8 cellular contexts compared by ENCODE assay signal in the genomic region with DNA sequence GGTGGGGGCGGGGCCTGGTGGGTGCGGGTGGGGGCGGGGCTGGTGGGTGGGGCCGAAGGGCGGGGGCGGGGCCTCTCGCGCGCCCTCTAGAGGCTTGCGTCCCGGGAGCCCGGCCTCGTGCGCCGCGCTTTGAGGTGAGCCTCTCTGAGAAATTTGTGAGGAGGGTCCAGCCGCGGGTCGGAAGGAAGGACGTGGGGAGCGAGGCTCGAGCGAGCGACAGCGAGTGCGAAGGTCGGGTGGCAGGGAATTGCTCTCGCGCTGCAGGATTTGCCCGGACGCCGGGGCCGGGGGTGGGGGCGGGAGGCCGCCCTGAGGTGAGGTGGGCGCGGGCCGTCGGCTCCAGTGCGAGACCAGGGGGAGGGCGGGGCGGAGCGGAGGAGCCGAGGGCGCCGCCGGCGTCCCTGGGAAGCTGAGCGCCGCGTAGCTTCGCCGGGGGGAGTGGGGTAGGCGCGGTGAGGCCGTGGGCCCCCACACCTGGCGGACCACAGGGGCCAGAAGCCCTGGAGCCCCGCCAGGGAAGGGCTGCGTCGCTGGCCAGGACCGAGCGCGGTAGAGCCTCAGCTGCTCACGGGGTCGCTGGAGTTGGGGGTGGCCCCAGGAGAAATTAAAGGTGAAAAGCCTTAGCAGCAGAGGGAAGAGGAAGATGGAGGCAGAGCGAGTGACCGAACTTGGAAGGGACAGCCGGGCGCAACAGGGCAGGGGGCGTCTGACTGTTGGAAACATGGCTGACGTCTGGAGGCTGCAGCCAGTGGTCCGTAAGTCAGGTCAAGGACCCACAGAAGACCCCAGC. TPM values are rescaled to one million over a fixed set of nuclear protein-coding genes. Genes with fewer than 3 reads are reported as not detected.
DNase-seq lines count a peak whose midpoint lies in the region; ATAC-seq and TF ChIP-seq lines count a peak whose summit lies in the region.

No MANE protein-coding gene starts in this region.

- peak; percentile 79 for TF ChIP-seq CTCF in RWPE2 (IDR thresholded peaks at IDR 0.05; ENCODE audit: poor library complexity, severe bottlenecking)

- H3K4me1 ChIP-seq in RWPE2 (ENCODE audit: insufficient read depth, poor library complexity, severe bottlenecking) = peaks cover 19% of the 10 kb centered on the region
- peaks cover 5% of the 10 kb centered on the region for H3K4me1 ChIP-seq in ectodermal cell (ENCODE audit: control insufficient read depth, insufficient read depth, low read length)
- peaks cover 24% of the 10 kb centered on the region for H3K4me1 ChIP-seq in muscle layer of colon (ENCODE audit: insufficient read depth, low read length)

- H3K9me3 ChIP-seq in RWPE2 (ENCODE audit: severe bottlenecking) = no peaks in the 10 kb centered on the region
- peaks cover 5% of the 10 kb centered on the region for H3K9me3 ChIP-seq in ectodermal cell (ENCODE audit: control insufficient read depth, low read length)
- H3K9me3 ChIP-seq in muscle layer of colon (ENCODE audit: low read length) = no peaks in the 10 kb centered on the region

- ATAC-seq in HG03432 (IDR thresholded peaks at IDR 0.05; ENCODE audit: unreplicated experiment) = peak; percentile 30
- ATAC-seq in RWPE2 (ENCODE audit: low read depth) = peak; percentile 22

- H3K4me3 ChIP-seq in RWPE2 (ENCODE audit: severe bottlenecking) (peak overlapping the region; percentile 63), ectodermal cell (ENCODE audit: insufficient read depth, low read depth, low read length) (peak overlapping the region; percentile 36), muscle layer of colon (ENCODE audit: low read depth in 1 of 2, low read length in 2 of 2) (peak overlapping the region; percentile 46 to 63)

- H3K9ac ChIP-seq in muscle layer of colon (ENCODE audit: low read length) = no peak overlapping the region

- peak; percentile 55 for TF ChIP-seq POLR2A in GM19099 (IDR thresholded peaks at IDR 0.05; ENCODE audit: extremely low read depth, insufficient read length, low read depth)

- H3K27me3 ChIP-seq in RWPE2 (ENCODE audit: insufficient read depth, poor library complexity, severe bottlenecking) (no peaks in the 10 kb centered on the region), ectodermal cell (ENCODE audit: control insufficient read depth, insufficient read depth, low read length, poor library complexity, severe bottlenecking) (no peaks in the 10 kb centered on the region), muscle layer of colon (ENCODE audit: control insufficient read depth in 1 of 2, insufficient read depth in 2 of 2, low read length in 2 of 2) (no peaks in the 10 kb centered on the region)

- WGBS in ectodermal cell, 2 experiments = 9% methylated on average over 69 of the region's 72 CpGs

- H3K36me3 ChIP-seq in RWPE2 (ENCODE audit: low read depth) = peaks cover 43% of the 10 kb centered on the region
- peaks cover 39% of the 10 kb centered on the region for H3K36me3 ChIP-seq in ectodermal cell (ENCODE audit: control insufficient read depth, insufficient read depth, low read length)
- H3K36me3 ChIP-seq in muscle layer of colon (ENCODE audit: insufficient read depth, low read length) = peaks cover 6% of the 10 kb centered on the region

- DNase-seq in COR-L47 (lab: John Stamatoyannopoulos, UW) = peak; percentile 41
- peak; percentile 56 for DNase-seq in RWPE2 (ENCODE audit: low spot score)
- DNase-seq in HK-2 (ENCODE audit: unreplicated experiment) = no peak
- no peak for DNase-seq in SKM-1 treated with dmso at 0.1 percent for 144 hours (lab: John Stamatoyannopoulos, UW; ENCODE audit: unreplicated experiment)

- H3K27ac ChIP-seq in RWPE2 (ENCODE audit: poor library complexity, severe bottlenecking) (peak overlapping the region; percentile 56), ectodermal cell (ENCODE audit: insufficient read depth, low read depth, low read length, poor library complexity, severe bottlenecking) (no peak overlapping the region), muscle layer of colon (ENCODE audit: low read depth, low read length) (peak overlapping the region; percentile 21)

RNA-seq across cellular contexts. Expression of gene LSS, which starts 0.8 kb away (rescaled TPM):
- polyA plus RNA-seq in ectodermal cell (2013, experiment 1 of 4) = 65.6 TPM
- 66.0 TPM for polyA plus RNA-seq in ectodermal cell (2013, experiment 2 of 4)
- polyA plus RNA-seq in ectodermal cell (2013, experiment 3 of 4) = 34.4 TPM
- polyA plus RNA-seq in ectodermal cell (2013, experiment 4 of 4) = 36.4 TPM

RNA-seq across cellular contexts. Expression of gene SPATC1L, which starts 45.1 kb away (rescaled TPM):
- 36.7 TPM for polyA plus RNA-seq in ectodermal cell (2013, experiment 1 of 4)
- polyA plus RNA-seq in ectodermal cell (2013, experiment 2 of 4) = 31.1 TPM
- polyA plus RNA-seq in ectodermal cell (2013, experiment 3 of 4) = 29.4 TPM
- polyA plus RNA-seq in ectodermal cell (2013, experiment 4 of 4) = 32.6 TPM

RNA-seq across cellular contexts. Expression of gene MCM3AP, which starts 56.1 kb away (rescaled TPM):
- polyA plus RNA-seq in ectodermal cell (2013, experiment 1 of 4) = 117 TPM
- polyA plus RNA-seq in ectodermal cell (2013, experiment 2 of 4) = 117 TPM
- polyA plus RNA-seq in ectodermal cell (2013, experiment 3 of 4) = 94.0 TPM
- polyA plus RNA-seq in ectodermal cell (2013, experiment 4 of 4) = 101 TPM

RNA-seq across cellular contexts. Expression of gene YBEY, which starts 56.8 kb away (rescaled TPM):
- 47.5 TPM for polyA plus RNA-seq in ectodermal cell (2013, experiment 1 of 4)
- 45.8 TPM for polyA plus RNA-seq in ectodermal cell (2013, experiment 2 of 4)
- 46.7 TPM for polyA plus RNA-seq in ectodermal cell (2013, experiment 3 of 4)
- polyA plus RNA-seq in ectodermal cell (2013, experiment 4 of 4) = 48.8 TPM

Comparison
In these comparisons a context has a peak if more than half of its experiments do, and no peak if none do; other contexts are left out.
1. DNase-seq: peak in COR-L47 (single experiment) and RWPE2 (single experiment); none in HK-2 (single experiment) and SKM-1 treated with dmso at 0.1 percent for 144 hours (single experiment).
2. Peak in every context shown above with its lines, with median percentiles within 50 percentile points of each other: H3K4me3 ChIP-seq.